8 cellular contexts compared by ENCODE assay signal in the genomic region with DNA sequence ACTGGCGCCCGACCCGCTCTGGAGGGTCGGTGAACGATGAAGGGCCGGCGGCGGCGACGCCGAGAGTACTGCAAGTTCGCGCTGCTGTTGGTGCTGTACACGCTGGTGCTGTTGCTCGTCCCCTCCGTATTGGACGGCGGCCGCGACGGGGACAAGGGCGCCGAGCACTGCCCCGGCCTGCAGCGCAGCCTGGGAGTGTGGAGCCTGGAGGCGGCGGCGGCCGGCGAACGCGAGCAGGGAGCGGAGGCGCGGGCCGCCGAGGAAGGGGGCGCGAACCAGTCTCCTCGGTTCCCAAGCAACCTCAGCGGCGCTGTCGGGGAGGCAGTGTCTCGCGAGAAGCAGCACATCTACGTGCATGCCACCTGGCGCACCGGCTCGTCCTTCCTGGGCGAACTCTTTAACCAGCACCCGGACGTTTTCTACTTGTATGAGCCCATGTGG. TPM values are rescaled to one million over a fixed set of nuclear protein-coding genes. Genes with fewer than 3 reads are reported as not detected.
DNase-seq lines count a peak whose midpoint lies in the region; ATAC-seq and TF ChIP-seq lines count a peak whose summit lies in the region.

No MANE protein-coding gene starts in this region.

- H3K36me3 Mint-ChIP-seq in immature natural killer cell: peaks cover 0 to 4% (median 0%) of the 10 kb centered on the region in 3 donors

- no peaks in the 10 kb centered on the region for H3K36me3 ChIP-seq in BJ (ENCODE audit: control insufficient read depth, insufficient read depth, low read length)

- DNase-seq in BJ (ENCODE audit: low read depth): no peak
- DNase-seq in HuH-7 (ENCODE audit: low spot score): peak; percentile 53
- peak; percentile 3 to 20 for DNase-seq in SW 1271 (lab: John Stamatoyannopoulos, UW)
- DNase-seq in astrocyte of the spinal cord (ENCODE audit: low read depth, low spot score): peak; percentile 56
- peak; percentile 45 to 64 (median 62) for DNase-seq in immature natural killer cell
- peak; percentile 55 for DNase-seq in stimulated activated CD4-positive, alpha-beta T cell treated with anti-CD3 and anti-CD28 coated beads, Interleukin-2, amount 100 ng/mL, for 4 hours (ENCODE audit: low read depth)

- H3K27me3 ChIP-seq in BJ (ENCODE audit: control insufficient read depth, insufficient read depth, low read length): no peaks in the 10 kb centered on the region

- peak overlapping the region in 5 of 6 donors; percentile 20 to 73 (median 46) for H3K27ac Mint-ChIP-seq in immature natural killer cell

- in situ Hi-C loops in astrocyte of the spinal cord (cut with HindIII; ENCODE audit: low sequenced_read_pairs): no loop called here

- TF ChIP-seq CTCF in BJ (IDR thresholded peaks at IDR 0.05; ENCODE audit: insufficient read depth, low read depth, low read length) (no peak), astrocyte of the spinal cord (IDR thresholded peaks at IDR 0.05; ENCODE audit: low read depth, low read length) (no peak)

- no peaks in the 10 kb centered on the region for H3K9me3 Mint-ChIP-seq in immature natural killer cell

- peak overlapping the region; percentile 48 for H3K4me3 ChIP-seq in BJ (ENCODE audit: low read depth, low read length)
- H3K4me3 ChIP-seq in astrocyte of the spinal cord (ENCODE audit: low read depth, low read length): peak overlapping the region; percentile 52

- ATAC-seq in GM19438 (IDR thresholded peaks at IDR 0.05; ENCODE audit: low read depth, unreplicated experiment) (peak; percentile 33), GM19467 (IDR thresholded peaks at IDR 0.05; ENCODE audit: unreplicated experiment) (no peak)

- POLR2A ChIA-PET in BJ (lab: Charles Lee): no interaction called here

- peak overlapping the region; percentile 68 to 85 (median 81) for H3K4me3 Mint-ChIP-seq in immature natural killer cell

- peaks cover 30 to 32% of the 10 kb centered on the region in 2 donors for H3K4me1 Mint-ChIP-seq in immature natural killer cell

- CTCF ChIA-PET in BJ (lab: Yijun Ruan, JAX): no interaction called here

- H3K27me3 Mint-ChIP-seq in immature natural killer cell (ENCODE audit: low read depth in 3 of 3): peaks cover 1 to 6% (median 3%) of the 10 kb centered on the region in 3 donors

RNA-seq across cellular contexts. Expression of a gene that starts 0.4 kb away (rescaled TPM):
- polyA plus RNA-seq in BJ (2011; rRNA removed) (2.5 and 2.7 TPM in 2 replicates), immature natural killer cell (1 to 10 TPM; 1.2 to 3.3 (median 3.3) TPM)
- polyA minus RNA-seq in BJ (2011; rRNA and poly(A)+ RNA removed): 1.3 and 1.5 TPM in 2 replicates

RNA-seq across cellular contexts. Expression of a gene that starts 28.7 kb away (rescaled TPM):
- polyA plus RNA-seq in BJ (2011; rRNA removed): 5.1 and 7.0 TPM in 2 replicates
- polyA minus RNA-seq in BJ (2011; rRNA and poly(A)+ RNA removed): 10.0 and 17.8 TPM in 2 replicates
- under 1 TPM in 2 of 3 donors, not detected in 1; 0.48 to 0.75 TPM for polyA plus RNA-seq in immature natural killer cell
